14 cellular contexts compared by ENCODE assay signal in genomic region chr3:154023148-154023547, GRCh38.
DNase-seq lines count a peak whose midpoint lies in the region; ATAC-seq and TF ChIP-seq lines count a peak whose summit lies in the region.
"Had no signal": no experiment of that assay in that cellular context is flagged by ENCODE, and none has a peak within 500 bp of the region (broad histone marks: within the 10 kb centered on the region; RNA-seq: fewer than 3 reads in every experiment).

No MANE protein-coding gene starts in this region.

- H3K79me2 ChIP-seq in PC-3 (ENCODE audit: low read length), result no peaks in the 10 kb centered on the region

- no peaks in the 10 kb centered on the region for H3K27me3 ChIP-seq in PC-3 (ENCODE audit: low read length)
- H3K27me3 ChIP-seq in foreskin keratinocyte, result no peaks in the 10 kb centered on the region
- no peaks in the 10 kb centered on the region for H3K27me3 ChIP-seq in mesenchymal stem cell (ENCODE audit: control insufficient read depth in 1 of 2, insufficient read depth in 1 of 2, low read length in 2 of 2)
- H3K27me3 ChIP-seq: neutrophil had no signal

- no peaks in the 10 kb centered on the region for H3K79me1 ChIP-seq in mesenchymal stem cell (replicated peaks; ENCODE audit: low read length, poor library complexity, severe bottlenecking)

- no peak overlapping the region for H2AFZ ChIP-seq in PC-3 (ENCODE audit: low read length)
- no peak overlapping the region for H2AFZ ChIP-seq in mesenchymal stem cell (ENCODE audit: low read depth, low read length)

- no peak overlapping the region for H3K4me2 ChIP-seq in PC-3 (ENCODE audit: low read length)
- H3K4me2 ChIP-seq in mesenchymal stem cell (ENCODE audit: low read length, poor library complexity, severe bottlenecking), result no peak overlapping the region

- H4K91ac ChIP-seq in mesenchymal stem cell (ENCODE audit: low read length), result no peak overlapping the region

- POLR2A ChIA-PET in PC-3 (lab: Charles Lee; ENCODE audit: unreplicated experiment), result no interaction called here

- H3K23ac ChIP-seq in mesenchymal stem cell (ENCODE audit: low read length in 2 of 2), result no peak overlapping the region

- H3K14ac ChIP-seq in mesenchymal stem cell (ENCODE audit: low read length in 2 of 2), result no peak overlapping the region

- H3K9me3 ChIP-seq in PC-3 (ENCODE audit: low read length) (no peaks in the 10 kb centered on the region), mesenchymal stem cell (ENCODE audit: control insufficient read depth, low read length) (no peaks in the 10 kb centered on the region)
- H3K9me3 ChIP-seq: neutrophil had no signal

- TF ChIP-seq CTCF in PC-3 (conservative IDR thresholded peaks at IDR 0.05; ENCODE audit: low read depth, low read length) (no peak), foreskin keratinocyte (conservative IDR thresholded peaks at IDR 0.05) (no peak), GM10266 (IDR thresholded peaks at IDR 0.05; ENCODE audit: control insufficient read depth, insufficient read depth, low read depth, missing control alignments) (no peak)

- no peaks in the 10 kb centered on the region for H3K9me2 ChIP-seq in PC-3 (replicated peaks; ENCODE audit: low read length)

- H3K36me3 ChIP-seq in PC-3 (ENCODE audit: low read depth, low read length), result no peaks in the 10 kb centered on the region
- H3K36me3 ChIP-seq in mesenchymal stem cell (ENCODE audit: control insufficient read depth in 1 of 2, insufficient read depth in 2 of 2, low read depth in 1 of 2, low read length in 2 of 2), result no peaks in the 10 kb centered on the region
- H3K36me3 ChIP-seq: neutrophil had no signal

- no peak overlapping the region for H3K18ac ChIP-seq in mesenchymal stem cell (ENCODE audit: low read depth in 1 of 2, low read length in 2 of 2)

- no peak overlapping the region for H2BK15ac ChIP-seq in mesenchymal stem cell (ENCODE audit: low read depth, poor library complexity, severe bottlenecking)

- H3K27ac ChIP-seq in PC-3 (ENCODE audit: low read length), result no peak overlapping the region
- H3K27ac ChIP-seq in foreskin keratinocyte, result no peak overlapping the region
- H3K27ac ChIP-seq in mesenchymal stem cell (ENCODE audit: low read length, poor library complexity, severe bottlenecking), result no peak overlapping the region
- H3K27ac ChIP-seq: neutrophil had no signal

- DNase-seq in PC-3, result no peak
- DNase-seq in foreskin keratinocyte, result peak; percentile 7 to 25
- DNase-seq in mesenchymal stem cell, result no peak
- DNase-seq in GM10266 (ENCODE audit: extremely low spot score), result no peak
- no peak for DNase-seq in hepatic stellate cell (ENCODE audit: low spot score)
- no peak for DNase-seq in central memory CD4-positive, alpha-beta T cell
- DNase-seq: activated T-cell treated with anti-CD3 and anti-CD28 coated beads, Interleukin-2, amount 50 U/mL, for 4 hours; IMR-90; NCI-H2081 treated with DMSO at 0.1 percent for 48 hours; stimulated activated CD4-positive, alpha-beta T cell treated with anti-CD3 and anti-CD28 coated beads, Interleukin-4, amount 100 ng/mL, for 4 hours had no signal

- no peak overlapping the region for H3K4ac ChIP-seq in mesenchymal stem cell (ENCODE audit: low read depth in 1 of 2, low read length in 2 of 2)

- H2BK5ac ChIP-seq in mesenchymal stem cell (ENCODE audit: low read depth, low read length, poor library complexity, severe bottlenecking), result no peak overlapping the region

- intact Hi-C loops in PC-3 (cut with micrococcal nuclease), result no loop called here

- ATAC-seq in PC-3, result peak; percentile 31; the same call in 1 of the 2 replicates
- ATAC-seq in foreskin keratinocyte, result no peak
- no peak for ATAC-seq in GM18861 (IDR thresholded peaks at IDR 0.05; ENCODE audit: unreplicated experiment)
- ATAC-seq: activated naive CD4-positive, alpha-beta T cell treated with anti-CD3 and anti-CD28 coated beads, Interleukin-2, amount 50 U/mL, for 72 hours; activated T-cell treated with anti-CD3 and anti-CD28 coated beads, Interleukin-2, amount 50 U/mL, for 4 hours; Panc1 had no signal

- H4K20me1 ChIP-seq in PC-3 (ENCODE audit: low read length), result no peaks in the 10 kb centered on the region

- CTCF ChIA-PET in PC-3 (lab: Charles Lee), result no interaction called here

- no peak overlapping the region for H2BK120ac ChIP-seq in mesenchymal stem cell (ENCODE audit: low read depth, low read length)

- H3F3A ChIP-seq in PC-3 (ENCODE audit: low read length, unreplicated experiment), result no peaks in the 10 kb centered on the region

- H3K4me3 ChIP-seq in PC-3 (ENCODE audit: low read length) (no peak overlapping the region), mesenchymal stem cell (ENCODE audit: insufficient read depth in 1 of 2, low read depth in 1 of 2, low read length in 2 of 2) (no peak overlapping the region)

- no peak overlapping the region for H3K9ac ChIP-seq in PC-3 (ENCODE audit: low read length)
- peak overlapping the region; percentile 58 for H3K9ac ChIP-seq in mesenchymal stem cell (ENCODE audit: low read length)

- H3K4me1 ChIP-seq in PC-3 (ENCODE audit: insufficient read depth, low read length) (no peaks in the 10 kb centered on the region), foreskin keratinocyte (no peaks in the 10 kb centered on the region), mesenchymal stem cell (ENCODE audit: control insufficient read depth, insufficient read depth, low read depth, low read length) (no peaks in the 10 kb centered on the region)

- BruUV-seq in PC-3 (replicated peaks; lab: Mats Ljungman, UMichigan), result no TSS peak

- H2AK5ac ChIP-seq in mesenchymal stem cell (ENCODE audit: low read length, severe bottlenecking), result no peak overlapping the region

- H4K8ac ChIP-seq in mesenchymal stem cell (ENCODE audit: low read length), result no peak overlapping the region

- no peak overlapping the region for H2BK12ac ChIP-seq in mesenchymal stem cell (ENCODE audit: low read length in 2 of 2)

Comparison
In these comparisons a context has a peak if more than half of its experiments do, and no peak if none do; other contexts are left out.
1. DNase-seq: peak in foreskin keratinocyte (2 of 2); none in PC-3 (single experiment), mesenchymal stem cell (single experiment), GM10266 (single experiment), hepatic stellate cell (single experiment) and central memory CD4-positive, alpha-beta T cell (single experiment).